ENCODE assay signal across 17 cellular contexts in genomic region chr19:13814550-13814949, GRCh38. TPM values are rescaled to one million over a fixed set of nuclear protein-coding genes. Genes with fewer than 3 reads are reported as not detected.
DNase-seq lines count a peak whose midpoint lies in the region; ATAC-seq, FAIRE-seq and TF ChIP-seq lines count a peak whose summit lies in the region.
"Had no signal": no experiment of that assay in that cellular context is flagged by ENCODE, and none has a peak within 500 bp of the region (broad histone marks: within the 10 kb centered on the region; RNA-seq: fewer than 3 reads in every experiment).

No MANE protein-coding gene starts in this region.

- H3K36me3 ChIP-seq in HEK293 (ENCODE audit: control insufficient read depth in 2 of 2, insufficient read depth in 1 of 2, low read length in 2 of 2), result peaks cover 2 to 31% of the 10 kb centered on the region in 2 experiments; a peak in 2 of 3 replicates
- no peaks in the 10 kb centered on the region for H3K36me3 ChIP-seq in K562 (ENCODE audit: control insufficient read depth, insufficient read depth, low read length)
- H3K36me3 ChIP-seq in neuronal stem cell (replicated peaks in 1 of 2; ENCODE audit: control insufficient read depth in 2 of 2, insufficient read depth in 2 of 2, low read length in 2 of 2), result peaks cover 24 to 75% of the 10 kb centered on the region in 2 donors

- no peak overlapping the region for H2BK5ac ChIP-seq in neuronal stem cell (ENCODE audit: low read length)
- no peak overlapping the region for H2BK5ac ChIP-seq in H9 (ENCODE audit: insufficient read length, low read length)

- peak overlapping the region; percentile 85 for H3K23ac ChIP-seq in neuronal stem cell (ENCODE audit: low read depth, low read length, poor library complexity)
- H3K23ac ChIP-seq in H9 (ENCODE audit: insufficient read length, low read depth, low read length), result no peak overlapping the region

- no peaks in the 10 kb centered on the region for H3K9me3 ChIP-seq in HEK293 (ENCODE audit: control insufficient read depth, insufficient read depth, low read depth, low read length)
- no peaks in the 10 kb centered on the region for H3K9me3 ChIP-seq in K562 (replicated peaks; ENCODE audit: control insufficient read depth, insufficient read depth, low read depth, low read length)
- no peaks in the 10 kb centered on the region for H3K9me3 ChIP-seq in neuronal stem cell (replicated peaks in 1 of 2; ENCODE audit: control insufficient read depth in 2 of 2, insufficient read depth in 1 of 2, low read depth in 1 of 2, low read length in 2 of 2)
- H3K9me3 ChIP-seq in H9 (ENCODE audit: control insufficient read depth, low read depth, low read length), result no peaks in the 10 kb centered on the region

- H2BK20ac ChIP-seq in H9 (ENCODE audit: low read depth, low read length, poor library complexity, severe bottlenecking), result no peak overlapping the region

- H2AFZ ChIP-seq in K562 (ENCODE audit: low read depth, low read length), result no peak overlapping the region
- no peak overlapping the region for H2AFZ ChIP-seq in neuronal stem cell (ENCODE audit: low read length)
- no peak overlapping the region for H2AFZ ChIP-seq in H9 (ENCODE audit: low read length)
- H2AFZ ChIP-seq: GM23248 had no signal

- H3K9me3 Mint-ChIP-seq in H9, result no peaks in the 10 kb centered on the region; a peak in 1 of 5 replicates
- H3K9me3 Mint-ChIP-seq: CD4-positive, alpha-beta memory T cell had no signal

- no peak overlapping the region for H4K5ac ChIP-seq in H9 (ENCODE audit: insufficient read length, low read depth, low read length)

- 77% methylated on average over 21 of the region's 21 CpGs for WGBS in K562 (ENCODE audit: insufficient coverage, low coverage, missing lambda C conversion rate)
- WGBS in neuronal stem cell (ENCODE audit: extremely low coverage in 2 of 2, insufficient read length in 2 of 2, insufficient replicate concordance in 1 of 2), 2 donors, result no CpG with 5 or more reads among the region's 21 CpGs
- WGBS in H9 (ENCODE audit: extremely low coverage, insufficient read length, low lambda C conversion rate), result no CpG with 5 or more reads among the region's 21 CpGs

- H3K4ac ChIP-seq in neuronal stem cell (ENCODE audit: low read length) (no peak overlapping the region), H9 (ENCODE audit: low read depth, low read length) (no peak overlapping the region)

- H3K27me3 ChIP-seq in K562 (ENCODE audit: control insufficient read depth in 2 of 2, insufficient read depth in 2 of 2, low read length in 2 of 2) (no peaks in the 10 kb centered on the region), neuronal stem cell (ENCODE audit: control insufficient read depth in 3 of 3, insufficient read depth in 3 of 3, low read depth in 1 of 3, low read length in 3 of 3) (no peaks in the 10 kb centered on the region), H9 (ENCODE audit: insufficient read depth, low read length) (no peaks in the 10 kb centered on the region)

- peaks cover 3 to 7% of the 10 kb centered on the region in 2 experiments; a peak in 3 of 4 replicates for H3K4me1 Mint-ChIP-seq in H9

- H4K8ac ChIP-seq in neuronal stem cell (ENCODE audit: low read depth, low read length), result no peak overlapping the region
- no peak overlapping the region for H4K8ac ChIP-seq in H9 (replicated peaks; ENCODE audit: insufficient read length, low read depth, low read length)

- H3K4me1 ChIP-seq in HEK293 (ENCODE audit: control insufficient read depth, insufficient read depth, low read length) (no peaks in the 10 kb centered on the region), K562 (replicated peaks in 1 of 2; ENCODE audit: control insufficient read depth in 2 of 2, insufficient read depth in 2 of 2, low read length in 2 of 2) (peaks cover 3 to 37% of the 10 kb centered on the region in 2 experiments; a peak in 3 of 5 replicates), neuronal stem cell (ENCODE audit: control insufficient read depth in 2 of 2, insufficient read depth in 1 of 2, low read depth in 1 of 2, low read length in 2 of 2) (peaks cover 0 to 11% of the 10 kb centered on the region in 2 donors), H9 (ENCODE audit: insufficient read depth, low read length) (no peaks in the 10 kb centered on the region)

- H4K20me1 ChIP-seq in K562 (replicated peaks; ENCODE audit: control insufficient read depth, insufficient read depth, low read length) (no peaks in the 10 kb centered on the region), H9 (ENCODE audit: control insufficient read depth, insufficient read depth, insufficient read length) (no peaks in the 10 kb centered on the region)

- DNase-seq in K562 (ENCODE audit: extremely low read depth in 1 of 4, low spot score in 3 of 4) (no peak), neuronal stem cell (ENCODE audit: low spot score) (no peak), NCI-H2227 (lab: John Stamatoyannopoulos, UW; ENCODE audit: unreplicated experiment) (no peak), H9 (no peak)
- DNase-seq: C1 segment of cervical spinal cord; Calu3; CD4-positive, alpha-beta memory T cell; COR-L47; DMS53; DMS79 treated with DMSO at 0.1 percent for 48 hours; GF-D8; GM23248; HCEC 1CT had no signal

- TF ChIP-seq POLR2A in K562 (conservative IDR thresholded peaks at IDR 0.05), result no peak

- H3T11ph ChIP-seq in H9 (ENCODE audit: low read length), result no peak overlapping the region

- H4K91ac ChIP-seq in neuronal stem cell (ENCODE audit: low read depth, low read length, poor library complexity) (no peak overlapping the region), H9 (ENCODE audit: insufficient read length, low read depth, low read length) (no peak overlapping the region)

- in situ Hi-C loops in K562 (cut with MboI), result no loop called here

- H3K14ac ChIP-seq in neuronal stem cell (ENCODE audit: low read length) (no peak overlapping the region), H9 (ENCODE audit: insufficient read depth, low read length) (no peak overlapping the region; the same call in 1 of the 2 replicates)

- H3K36me3 Mint-ChIP-seq in H9 (ENCODE audit: insufficient read depth in 1 of 3, low read depth in 3 of 3), result peaks cover 17 to 60% (median 31%) of the 10 kb centered on the region in 3 experiments

- H3K27ac ChIP-seq in HEK293 (ENCODE audit: extremely low read depth, low read depth, low read length) (no peak overlapping the region), K562 (ENCODE audit: extremely low read depth, low read depth, low read length) (no peak overlapping the region), neuronal stem cell (replicated peaks; ENCODE audit: low read length) (no peak overlapping the region), H9 (ENCODE audit: insufficient read length, low read depth, low read length) (no peak overlapping the region)
- H3K27ac ChIP-seq: GM23248 had no signal

- no peaks in the 10 kb centered on the region for H3K9me1 ChIP-seq in K562 (ENCODE audit: control insufficient read depth, insufficient read depth, low read length)

- no peaks in the 10 kb centered on the region for H3K27me3 Mint-ChIP-seq in H9 (ENCODE audit: low read depth)
- H3K27me3 Mint-ChIP-seq: CD4-positive, alpha-beta memory T cell had no signal

- H3K79me1 ChIP-seq in neuronal stem cell (ENCODE audit: low read depth, low read length), result peaks cover 3% of the 10 kb centered on the region
- no peaks in the 10 kb centered on the region for H3K79me1 ChIP-seq in H9 (ENCODE audit: insufficient read depth, low read depth, low read length, poor library complexity, severe bottlenecking)

- H2AK5ac ChIP-seq in neuronal stem cell (ENCODE audit: low read depth, low read length), result peak overlapping the region; percentile 46
- H2AK5ac ChIP-seq in H9 (ENCODE audit: insufficient read length, low read length), result no peak overlapping the region

- no peak for FAIRE-seq in K562 (lab: Jason Lieb, UNC)
- FAIRE-seq: GM12891, GM18507 had no signal

- BruUV-seq in K562 (replicated peaks; lab: Mats Ljungman, UMichigan), result no TSS peak

- H3K4me3 ChIP-seq in HEK293 (ENCODE audit: low read depth, low read length) (no peak overlapping the region), K562 (no peak overlapping the region), neuronal stem cell (ENCODE audit: low read length in 2 of 2) (no peak overlapping the region)
- H3K4me3 ChIP-seq: GM23248 had no signal

- H3K4me2 ChIP-seq in K562 (ENCODE audit: insufficient read depth, low read length), result no peak overlapping the region
- no peak overlapping the region for H3K4me2 ChIP-seq in neuronal stem cell (ENCODE audit: insufficient read depth, low read length, poor library complexity, severe bottlenecking)
- H3K4me2 ChIP-seq in H9 (ENCODE audit: insufficient read depth, insufficient read length, low read length), result no peak overlapping the region

- TF ChIP-seq EP300 in K562 (IDR thresholded peaks at IDR 0.05; ENCODE audit: low read length), result no peak

- H3K23me2 ChIP-seq in H9 (ENCODE audit: insufficient read length, low read depth, low read length, poor library complexity, severe bottlenecking), result peaks cover 4% of the 10 kb centered on the region

- no peak overlapping the region for H2BK120ac ChIP-seq in neuronal stem cell (ENCODE audit: low read depth, low read length)
- H2BK120ac ChIP-seq in H9 (ENCODE audit: low read depth, low read length, poor library complexity, severe bottlenecking), result no peak overlapping the region

- POLR2A ChIA-PET in HEK293 (lab: Yijun Ruan, JAX), result no interaction called here
- POLR2A ChIA-PET in K562 (lab: Yijun Ruan, JAX), result interaction anchor here (0.6 to 0.9 kb wide), 4 partner anchors 11 to 701 kb away, joined by 3 read pairs; no protein-coding TSS in a partner anchor

- H2BK15ac ChIP-seq in neuronal stem cell (ENCODE audit: low read length) (no peak overlapping the region), H9 (ENCODE audit: low read depth, low read length) (no peak overlapping the region)

- H3K56ac ChIP-seq in H9 (ENCODE audit: insufficient read length, low read depth, low read length), result no peak overlapping the region

- H3K4me3 Mint-ChIP-seq in H9, result no peak overlapping the region
- H3K4me3 Mint-ChIP-seq: CD4-positive, alpha-beta memory T cell had no signal

- H3K9ac ChIP-seq in K562 (ENCODE audit: insufficient read depth in 1 of 2, low read depth in 2 of 2, low read length in 2 of 2) (peak overlapping the region in 1 of 2 experiments; percentile 26; a peak in 1 of 4 replicates), neuronal stem cell (ENCODE audit: low read depth, low read length, poor library complexity) (no peak overlapping the region), H9 (ENCODE audit: extremely low read depth, insufficient read length, low read length) (no peak overlapping the region)
- H3K9ac ChIP-seq: GM23248 had no signal

- no peak for TF ChIP-seq CTCF in HEK293 (tag by site-specific recombination; IDR thresholded peaks at IDR 0.05)
- TF ChIP-seq CTCF in K562 (IDR thresholded peaks at IDR 0.05 in 2 of 3, conservative IDR thresholded peaks at IDR 0.05 in 1 of 3; ENCODE audit: insufficient read depth in 2 of 3, low read depth in 1 of 3, low read length in 3 of 3), result no peak
- no peak for TF ChIP-seq CTCF in H9 (conservative IDR thresholded peaks at IDR 0.05)

- ATAC-seq in K562, result no peak
- no peak for ATAC-seq in GM21528 (IDR thresholded peaks at IDR 0.05; ENCODE audit: low FRiP score, unreplicated experiment)

- no peak for TF ChIP-seq RAD21 in K562 (CRISPR knock-in tag; conservative IDR thresholded peaks at IDR 0.05 in 1 of 2, IDR thresholded peaks at IDR 0.05 in 1 of 2)

- no peaks in the 10 kb centered on the region for H3K79me2 ChIP-seq in K562 (ENCODE audit: control insufficient read depth, insufficient read depth, low read length)
- H3K79me2 ChIP-seq in H9 (ENCODE audit: insufficient read depth, low read length), result no peaks in the 10 kb centered on the region

- CTCF ChIA-PET in HEK293 (lab: Yijun Ruan, JAX), result interaction anchor here (0.7 to 1.6 kb wide), 2 partner anchors 13 to 48 kb away, joined by 4 to 5 read pairs; no protein-coding TSS in a partner anchor
- CTCF ChIA-PET in K562 (lab: Yijun Ruan, JAX; ENCODE audit: low intra/inter-chr PET ratio), result no interaction called here

- H2BK12ac ChIP-seq in neuronal stem cell (ENCODE audit: low read length) (no peak overlapping the region), H9 (ENCODE audit: insufficient read length, low read depth, low read length) (no peak overlapping the region)

- H3K18ac ChIP-seq in neuronal stem cell (ENCODE audit: low read length) (peak overlapping the region; percentile 20), H9 (ENCODE audit: insufficient read length, low read depth, low read length) (no peak overlapping the region)

- intact Hi-C loops in K562 (cut with micrococcal nuclease), result no loop called here

- H3K27ac Mint-ChIP-seq in H9, result no peak overlapping the region

RNA-seq across cellular contexts. Expression of gene ZSWIM4, which starts 19.3 kb away (rescaled TPM):
- 1.5 and 4.2 TPM in 2 replicates for total RNA-seq in K562 (2011; cell fraction: chromatin; rRNA removed; ENCODE audit: low replicate concordance)
- total RNA-seq in K562 (2011; cell fraction: nucleolus; rRNA removed), result 3.5 and 3.7 TPM in 2 replicates
- total RNA-seq in K562 (2011; cell fraction: nucleoplasm; rRNA removed), result 1.9 and 2.8 TPM in 2 replicates
- total RNA-seq in K562 (2014; rRNA removed) (1.0 and 1.3 TPM in 2 replicates), K562 (2014; rRNA removed; fragmentation: Illumina TruSeq; extraction: Trizol) (0.22 and 0.25 TPM in 2 replicates), K562 (2015; rRNA removed; fragmentation: Illumina TruSeq; extraction: Trizol) (0.25 and 0.57 TPM in 2 replicates), K562 (2021) (3.5 and 3.7 TPM in 2 replicates), H9 (2021) (50.7 and 53.1 TPM in 2 replicates)
- polyA plus RNA-seq in K562 (2011; rRNA removed) (0.67 and 1.0 TPM in 2 replicates), K562 (2014; fragmentation: Illumina TruSeq; extraction: Trizol) (0.79 and 1.7 TPM in 2 replicates), K562 (2014; fragmentation: Nextera tagmentation; extraction: Ambion mirVana) (not detected), K562 (2014; rRNA removed) (1.1 and 2.1 TPM in 2 replicates)
- 0.81 and 2.0 TPM in 2 replicates for polyA plus RNA-seq in K562 (2011; cell fraction: cytosol; rRNA removed)
- polyA plus RNA-seq in K562 (2011; cell fraction: nucleus; rRNA removed), result 1.5 and 4.5 TPM in 2 replicates
- polyA plus RNA-seq in K562 (2012), result 1.3 and 3.5 TPM in 2 replicates
- polyA minus RNA-seq in K562 (2011; rRNA and poly(A)+ RNA removed), result 0.54 and 0.98 TPM in 2 replicates
- polyA minus RNA-seq in K562 (2011; cell fraction: cytosol; rRNA and poly(A)+ RNA removed), result 3.0 and 5.0 TPM in 2 replicates
- 1.5 and 1.7 TPM in 2 replicates for polyA minus RNA-seq in K562 (2011; cell fraction: nucleus; rRNA and poly(A)+ RNA removed)
- polyA plus RNA-seq in neuronal stem cell (2013, experiment 1 of 2), result 16.2 TPM
- 16.7 TPM for polyA plus RNA-seq in neuronal stem cell (2013, experiment 2 of 2)

RNA-seq across cellular contexts. Expression of gene C19orf53, which starts 40.3 kb away (rescaled TPM):
- 16.1 and 36.9 TPM in 2 replicates for total RNA-seq in K562 (2011; cell fraction: chromatin; rRNA removed; ENCODE audit: low replicate concordance)
- total RNA-seq in K562 (2011; cell fraction: nucleolus; rRNA removed), result 41.2 and 47.9 TPM in 2 replicates
- 32.6 and 42.2 TPM in 2 replicates for total RNA-seq in K562 (2011; cell fraction: nucleoplasm; rRNA removed)
- total RNA-seq in K562 (2014; rRNA removed) (164 and 284 TPM in 2 replicates), K562 (2014; rRNA removed; fragmentation: Illumina TruSeq; extraction: Trizol) (63.0 and 98.5 TPM in 2 replicates), K562 (2015; rRNA removed; fragmentation: Illumina TruSeq; extraction: Trizol) (115 and 130 TPM in 2 replicates), K562 (2021) (95.9 and 109 TPM in 2 replicates), H9 (2021) (127 and 129 TPM in 2 replicates)
- polyA plus RNA-seq in K562 (2011; rRNA removed) (151 and 169 TPM in 2 replicates), K562 (2014; fragmentation: Illumina TruSeq; extraction: Trizol) (205 and 214 TPM in 2 replicates), K562 (2014; fragmentation: Nextera tagmentation; extraction: Ambion mirVana) (100 to 1,000 TPM; 416 to 441 TPM), K562 (2014; rRNA removed) (197 and 206 TPM in 2 replicates)
- polyA plus RNA-seq in K562 (2011; cell fraction: cytosol; rRNA removed), result 153 and 227 TPM in 2 replicates
- 87.2 and 100 TPM in 2 replicates for polyA plus RNA-seq in K562 (2011; cell fraction: nucleus; rRNA removed)
- 146 and 190 TPM in 2 replicates for polyA plus RNA-seq in K562 (2012)
- 24.1 and 41.5 TPM in 2 replicates for polyA minus RNA-seq in K562 (2011; rRNA and poly(A)+ RNA removed)
- polyA minus RNA-seq in K562 (2011; cell fraction: cytosol; rRNA and poly(A)+ RNA removed), result 58.9 and 66.1 TPM in 2 replicates
- polyA minus RNA-seq in K562 (2011; cell fraction: nucleus; rRNA and poly(A)+ RNA removed), result 14.9 and 21.1 TPM in 2 replicates
- 240 TPM for polyA plus RNA-seq in neuronal stem cell (2013, experiment 1 of 2)
- 222 TPM for polyA plus RNA-seq in neuronal stem cell (2013, experiment 2 of 2)

RNA-seq across cellular contexts. Expression of gene MRI1, which starts 50.2 kb away (rescaled TPM):
- 17.4 and 51.8 TPM in 2 replicates for total RNA-seq in K562 (2011; cell fraction: chromatin; rRNA removed; ENCODE audit: low replicate concordance)
- 53.4 and 56.5 TPM in 2 replicates for total RNA-seq in K562 (2011; cell fraction: nucleolus; rRNA removed)
- 27.6 and 32.3 TPM in 2 replicates for total RNA-seq in K562 (2011; cell fraction: nucleoplasm; rRNA removed)
- total RNA-seq in K562 (2014; rRNA removed) (57.4 and 68.7 TPM in 2 replicates), K562 (2014; rRNA removed; fragmentation: Illumina TruSeq; extraction: Trizol) (13.3 and 15.8 TPM in 2 replicates), K562 (2015; rRNA removed; fragmentation: Illumina TruSeq; extraction: Trizol) (30.9 and 31.6 TPM in 2 replicates), K562 (2021) (45.8 and 47.3 TPM in 2 replicates), H9 (2021) (17.2 and 19.5 TPM in 2 replicates)
- polyA plus RNA-seq in K562 (2011; rRNA removed) (19.3 and 27.7 TPM in 2 replicates), K562 (2014; fragmentation: Illumina TruSeq; extraction: Trizol) (28.2 and 30.0 TPM in 2 replicates), K562 (2014; fragmentation: Nextera tagmentation; extraction: Ambion mirVana) (1 to 10 TPM; 5.5 to 6.5 TPM), K562 (2014; rRNA removed) (34.7 and 43.0 TPM in 2 replicates)
- 29.0 and 63.4 TPM in 2 replicates for polyA plus RNA-seq in K562 (2011; cell fraction: cytosol; rRNA removed)
- polyA plus RNA-seq in K562 (2011; cell fraction: nucleus; rRNA removed), result 98.1 and 179 TPM in 2 replicates
- polyA plus RNA-seq in K562 (2012), result 24.2 and 27.5 TPM in 2 replicates
- polyA minus RNA-seq in K562 (2011; rRNA and poly(A)+ RNA removed), result 10.9 and 14.8 TPM in 2 replicates
- polyA minus RNA-seq in K562 (2011; cell fraction: cytosol; rRNA and poly(A)+ RNA removed), result 27.6 and 28.3 TPM in 2 replicates
- 23.2 and 23.7 TPM in 2 replicates for polyA minus RNA-seq in K562 (2011; cell fraction: nucleus; rRNA and poly(A)+ RNA removed)
- 16.3 TPM for polyA plus RNA-seq in neuronal stem cell (2013, experiment 1 of 2)
- polyA plus RNA-seq in neuronal stem cell (2013, experiment 2 of 2), result 17.0 TPM
